Comparison of ENCODE assay signal across 16 cellular contexts in the genomic region with DNA sequence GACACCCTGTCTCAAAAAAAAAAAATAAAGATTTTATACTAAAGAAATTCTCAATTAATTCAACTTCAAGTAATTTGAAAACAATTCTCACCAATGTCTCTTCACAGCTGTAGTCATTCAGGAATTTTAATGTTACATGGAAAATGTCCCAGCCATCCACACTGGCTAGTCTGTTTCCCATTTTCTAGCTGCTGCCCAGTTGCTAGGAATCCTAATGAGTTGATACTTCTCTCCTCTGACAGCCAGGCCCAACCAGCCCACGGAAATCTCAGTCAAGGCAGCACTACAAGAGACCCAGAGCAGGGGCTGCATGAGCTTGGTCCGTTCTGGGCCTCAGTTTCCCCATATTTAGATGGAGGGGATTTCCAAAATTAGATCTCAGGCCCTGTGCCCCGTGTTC. TPM values are rescaled to one million over a fixed set of nuclear protein-coding genes. Genes with fewer than 3 reads are reported as not detected.
DNase-seq lines count a peak whose midpoint lies in the region; ATAC-seq and TF ChIP-seq lines count a peak whose summit lies in the region.
"Had no signal": no experiment of that assay in that cellular context is flagged by ENCODE, and none has a peak within 500 bp of the region (broad histone marks: within the 10 kb centered on the region; RNA-seq: fewer than 3 reads in every experiment).

No MANE protein-coding gene starts in this region.

- no peak overlapping the region for H3K27ac ChIP-seq in HEK293 (ENCODE audit: extremely low read depth, low read depth, low read length)
- no peak overlapping the region for H3K27ac ChIP-seq in osteoblast (ENCODE audit: low read depth, low read length)
- H3K27ac ChIP-seq in left ventricle myocardium inferior (replicated peaks), result no peak overlapping the region
- H3K27ac ChIP-seq: C4-2B, GM23248, HL-60 had no signal

- POLR2A ChIA-PET in HEK293 (lab: Yijun Ruan, JAX), result no interaction called here

- H2AFZ ChIP-seq in osteoblast (ENCODE audit: low read length), result no peak overlapping the region
- H2AFZ ChIP-seq: GM23248 had no signal

- DNase-seq in AG20443 (ENCODE audit: low spot score) (peak; percentile 32), globus pallidus (ENCODE audit: low spot score) (peak; percentile 47), osteoblast (ENCODE audit: insufficient read length, low spot score, missing footprints) (peak; percentile 86), ecto neural progenitor cell (ENCODE audit: low spot score) (no peak), left ventricle myocardium inferior (no peak)
- DNase-seq: 8988T; Caco-2; CD4-positive, alpha-beta T cell; GDM1; GM23248 had no signal

- H3K79me2 ChIP-seq in osteoblast (ENCODE audit: insufficient read depth, low read length), result no peaks in the 10 kb centered on the region

- intact Hi-C loops in left ventricle myocardium inferior (cut with micrococcal nuclease), result no loop called here

- CTCF ChIA-PET in HEK293 (lab: Yijun Ruan, JAX), result no interaction called here

- no peaks in the 10 kb centered on the region for H3K36me3 ChIP-seq in HEK293 (ENCODE audit: control insufficient read depth in 2 of 2, insufficient read depth in 1 of 2, low read length in 2 of 2)
- no peaks in the 10 kb centered on the region for H3K36me3 ChIP-seq in osteoblast (ENCODE audit: insufficient read depth, low read length)
- no peaks in the 10 kb centered on the region for H3K36me3 ChIP-seq in left ventricle myocardium inferior
- H3K36me3 ChIP-seq: HAP-1 had no signal

- no peaks in the 10 kb centered on the region for H3K27me3 ChIP-seq in osteoblast (ENCODE audit: insufficient read depth, low read length)
- H3K27me3 ChIP-seq in left ventricle myocardium inferior (ENCODE audit: low read depth), result no peaks in the 10 kb centered on the region

- TF ChIP-seq CTCF in HEK293 (tag by site-specific recombination; IDR thresholded peaks at IDR 0.05), result no peak
- TF ChIP-seq CTCF in osteoblast (IDR thresholded peaks at IDR 0.05; ENCODE audit: extremely low read depth, low read depth, low read length), result no peak
- TF ChIP-seq CTCF in left ventricle myocardium inferior (IDR thresholded peaks at IDR 0.05; ENCODE audit: borderline replicate concordance), result no peak

- ATAC-seq in GM21381 (IDR thresholded peaks at IDR 0.05; ENCODE audit: unreplicated experiment) (no peak), GM18520 (IDR thresholded peaks at IDR 0.05; ENCODE audit: unreplicated experiment) (no peak)

- H3K9me3 ChIP-seq in HEK293 (ENCODE audit: control insufficient read depth, insufficient read depth, low read depth, low read length), result no peaks in the 10 kb centered on the region
- H3K9me3 ChIP-seq in osteoblast (ENCODE audit: low read depth, low read length), result no peaks in the 10 kb centered on the region
- no peaks in the 10 kb centered on the region for H3K9me3 ChIP-seq in left ventricle myocardium inferior (replicated peaks)
- H3K9me3 ChIP-seq: Caco-2, HAP-1 had no signal

- H3K4me1 ChIP-seq in HEK293 (ENCODE audit: control insufficient read depth, insufficient read depth, low read length) (no peaks in the 10 kb centered on the region), osteoblast (ENCODE audit: insufficient read depth, low read length) (peaks cover 11% of the 10 kb centered on the region), left ventricle myocardium inferior (no peaks in the 10 kb centered on the region)
- H3K4me1 ChIP-seq: Caco-2, HAP-1 had no signal

- no peaks in the 10 kb centered on the region for H4K20me1 ChIP-seq in osteoblast (ENCODE audit: insufficient read depth, low read length)

- no peak overlapping the region for H3K4me2 ChIP-seq in osteoblast (ENCODE audit: insufficient read depth, low read length)

- H3K4me3 ChIP-seq in HEK293 (ENCODE audit: low read depth, low read length), result no peak overlapping the region
- no peak overlapping the region for H3K4me3 ChIP-seq in osteoblast (ENCODE audit: insufficient read depth, low read length)
- H3K4me3 ChIP-seq in left ventricle myocardium inferior, result no peak overlapping the region
- H3K4me3 ChIP-seq: GM23248, HAP-1 had no signal

TF ChIP-seq in HEK293, 187 proteins besides CTCF, POLR2A, EP300 and RAD21:
- TF ChIP-seq ZNF549 (tag by site-specific recombination; IDR thresholded peaks at IDR 0.05) (0 out of 2 replicates have a peak, but pooled peaks have one; percentile 39), ZNF354C (tag by site-specific recombination; IDR thresholded peaks at IDR 0.05; ENCODE audit: borderline replicate concordance, low read depth) (no peak)

RNA-seq across cellular contexts. Expression of gene CASP3, which starts 59.1 kb away (rescaled TPM):
- total RNA-seq in osteoblast, result 56.0 and 59.4 TPM in 2 replicates
- total RNA-seq in left ventricle myocardium inferior, result 12.1 TPM

RNA-seq across cellular contexts. Expression of gene PRIMPOL, which starts 59.3 kb away (rescaled TPM):
- total RNA-seq in osteoblast, result 15.6 and 16.6 TPM in 2 replicates
- 10.6 TPM for total RNA-seq in left ventricle myocardium inferior

Comparison
In these comparisons a context has a peak if more than half of its experiments do, and no peak if none do; other contexts are left out.
1. DNase-seq: peak in AG20443 (single experiment), globus pallidus (single experiment) and osteoblast (single experiment); none in ecto neural progenitor cell (single experiment) and left ventricle myocardium inferior (single experiment).